In the genomic region with DNA sequence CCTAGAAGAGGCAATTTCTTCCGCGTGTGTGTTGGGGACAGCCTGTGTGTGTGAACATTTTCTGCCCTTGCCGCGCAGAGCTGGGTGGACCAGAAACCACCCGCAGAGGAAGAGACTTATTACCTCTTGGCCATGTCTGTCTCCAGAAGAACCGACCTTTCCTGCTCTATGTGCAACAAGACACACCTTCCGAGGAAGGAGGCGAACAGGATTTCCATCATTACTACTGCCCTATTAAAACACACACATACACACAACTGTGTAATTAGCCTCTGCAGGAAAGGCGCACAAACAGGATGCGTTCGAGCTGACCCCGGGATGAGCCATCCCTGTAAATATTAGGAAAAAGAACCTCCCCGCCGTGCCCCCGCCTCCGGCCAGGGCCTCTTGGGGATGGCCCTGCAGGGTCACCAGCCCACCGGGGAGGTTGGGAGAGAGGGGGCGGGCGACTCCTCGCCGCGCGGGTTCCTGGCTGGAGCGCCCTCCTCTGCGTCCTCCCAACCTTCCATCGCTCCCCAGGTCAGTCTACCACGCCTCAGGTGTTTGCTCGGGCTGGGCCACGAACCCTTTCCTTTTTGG, we compare ENCODE assay signal across 8 cellular contexts. TPM values are rescaled to one million over a fixed set of nuclear protein-coding genes. Genes with fewer than 3 reads are reported as not detected.
DNase-seq lines count a peak whose midpoint lies in the region; ATAC-seq and TF ChIP-seq lines count a peak whose summit lies in the region.

No MANE protein-coding gene starts in this region.

- H3K9me3 ChIP-seq in AG04450 (ENCODE audit: control insufficient read depth, insufficient read depth, low read length) (peaks cover 3% of the 10 kb centered on the region; the same call in 1 of the 2 replicates), IMR-90 (ENCODE audit: control insufficient read depth, insufficient read depth, low read length) (peaks cover 5% of the 10 kb centered on the region; the same call in 1 of the 2 replicates), mucosa of rectum (ENCODE audit: control insufficient read depth in 2 of 2, low read length in 2 of 2) (no peaks in the 10 kb centered on the region)

- H4K8ac ChIP-seq in IMR-90 (ENCODE audit: low read depth in 2 of 2, low read length in 2 of 2), result no peak overlapping the region

- no peaks in the 10 kb centered on the region for H4K20me1 ChIP-seq in IMR-90 (ENCODE audit: insufficient read depth, low read length)

- H3K9me1 ChIP-seq in IMR-90 (ENCODE audit: insufficient read depth, low read length), result no peaks in the 10 kb centered on the region

- peak overlapping the region; percentile 55 for H3K4me2 ChIP-seq in IMR-90 (ENCODE audit: low read depth, low read length)

- no peak overlapping the region for H2BK5ac ChIP-seq in IMR-90 (ENCODE audit: low read depth, low read length, poor library complexity, severe bottlenecking)

- peak overlapping the region; percentile 48 for H3K27ac Mint-ChIP-seq in dendritic cell treated with granulocyte-macrophage colony-stimulating factor and Interleukin-4, amounts not matched to agents 40 ng/mL and 50 ng/mL, for 4 days

- no peak for DNase-seq in AG04450 (ENCODE audit: low read depth, low spot score)
- DNase-seq in IMR-90, result no peak
- no peak for DNase-seq in mucosa of gallbladder (ENCODE audit: low spot score)

- H3K27ac ChIP-seq in AG04450 (ENCODE audit: low read depth, low read length), result no peak overlapping the region
- no peak overlapping the region for H3K27ac ChIP-seq in IMR-90 (ENCODE audit: insufficient read depth, low read length)
- H3K27ac ChIP-seq in mucosa of rectum (ENCODE audit: low read depth in 2 of 2, low read length in 2 of 2), result peak overlapping the region; percentile 42 to 52

- H2BK20ac ChIP-seq in IMR-90 (ENCODE audit: low read depth, low read length), result no peak overlapping the region

- peaks cover 23% of the 10 kb centered on the region for H3K27me3 Mint-ChIP-seq in dendritic cell treated with granulocyte-macrophage colony-stimulating factor and Interleukin-4, amounts not matched to agents 40 ng/mL and 50 ng/mL, for 4 days

- H3K9ac ChIP-seq in IMR-90 (ENCODE audit: low read depth, low read length) (no peak overlapping the region), mucosa of rectum (ENCODE audit: low read depth in 1 of 2, low read length in 2 of 2) (peak overlapping the region; percentile 41 to 76)

- intact Hi-C loops in IMR-90 (cut with micrococcal nuclease), result no loop called here
- intact Hi-C loops in dendritic cell treated with granulocyte-macrophage colony-stimulating factor and Interleukin-4, amounts not matched to agents 40 ng/mL and 50 ng/mL, for 4 days (cut with micrococcal nuclease), result no loop called here

- no peak overlapping the region; the same call in 1 of the 2 replicates for H3K23ac ChIP-seq in IMR-90 (ENCODE audit: low read depth, low read length)

- ATAC-seq in IMR-90 (ENCODE audit: low read depth) (no peak), HG02870 (IDR thresholded peaks at IDR 0.05; ENCODE audit: unreplicated experiment) (no peak), HG03457 (IDR thresholded peaks at IDR 0.05; ENCODE audit: unreplicated experiment) (no peak), HG03025 (IDR thresholded peaks at IDR 0.05; ENCODE audit: low FRiP score, unreplicated experiment) (no peak)

- no peak overlapping the region for H4K91ac ChIP-seq in IMR-90 (ENCODE audit: insufficient read depth, low read depth, low read length)

- BruUV-seq in IMR-90 (replicated peaks; lab: Mats Ljungman, UMichigan), result no TSS peak

- H3K4ac ChIP-seq in IMR-90 (ENCODE audit: low read depth, low read length), result no peak overlapping the region

- no peaks in the 10 kb centered on the region for H3K9me3 Mint-ChIP-seq in dendritic cell treated with granulocyte-macrophage colony-stimulating factor and Interleukin-4, amounts not matched to agents 40 ng/mL and 50 ng/mL, for 4 days

- no peak overlapping the region for H4K5ac ChIP-seq in IMR-90 (ENCODE audit: low read depth, low read length)

- no peaks in the 10 kb centered on the region; the same call in 1 of the 2 replicates for H3K4me1 ChIP-seq in IMR-90 (ENCODE audit: control insufficient read depth, insufficient read depth, low read length)
- peaks cover 7 to 19% of the 10 kb centered on the region in 2 donors for H3K4me1 ChIP-seq in mucosa of rectum (ENCODE audit: control insufficient read depth in 2 of 2, insufficient read depth in 2 of 2, low read length in 2 of 2)

- no peak overlapping the region for H2AK5ac ChIP-seq in IMR-90 (ENCODE audit: low read depth, low read length)

- peaks cover 13% of the 10 kb centered on the region for H3K4me1 Mint-ChIP-seq in dendritic cell treated with granulocyte-macrophage colony-stimulating factor and Interleukin-4, amounts not matched to agents 40 ng/mL and 50 ng/mL, for 4 days (ENCODE audit: low read depth)

- WGBS in IMR-90 (ENCODE audit: extremely low coverage in 2 of 2, insufficient read length in 1 of 2), 2 experiments, result 7% methylated on average over 3 of the region's 29 CpGs; no CpG with 5 or more reads in 1 of the 2 experiments

- no peak overlapping the region for H2AK9ac ChIP-seq in IMR-90 (replicated peaks; ENCODE audit: low read depth, low read length, poor library complexity)

- in situ Hi-C loops in IMR-90 (cut with MboI; ENCODE audit: low sequenced_read_pairs), result no loop called here

- no peak overlapping the region for H3K56ac ChIP-seq in IMR-90 (ENCODE audit: extremely low read depth, insufficient read depth, low read length)

- H2BK15ac ChIP-seq in IMR-90 (ENCODE audit: low read depth, low read length), result no peak overlapping the region

- no peaks in the 10 kb centered on the region for H3K79me1 ChIP-seq in IMR-90 (ENCODE audit: low read depth in 1 of 2, low read length in 2 of 2)

- H3K27me3 ChIP-seq in AG04450 (ENCODE audit: control insufficient read depth, insufficient read depth, low read length) (peaks cover 43% of the 10 kb centered on the region), IMR-90 (ENCODE audit: control insufficient read depth, insufficient read depth, low read length) (peaks cover 59% of the 10 kb centered on the region), mucosa of rectum (ENCODE audit: control insufficient read depth in 2 of 2, insufficient read depth in 2 of 2, low read length in 2 of 2) (peaks cover 10 to 12% of the 10 kb centered on the region in 2 donors)

- H3K4me3 ChIP-seq in AG04450 (ENCODE audit: low read depth, low read length) (peak overlapping the region; percentile 52), IMR-90 (ENCODE audit: insufficient read depth, low read depth, low read length) (peak overlapping the region; percentile 39), mucosa of rectum (ENCODE audit: low read length in 2 of 2) (peak overlapping the region; percentile 70 to 78)

- H2AFZ ChIP-seq in IMR-90 (replicated peaks; ENCODE audit: low read length, poor library complexity), result peak overlapping the region; percentile 91

- CTCF ChIA-PET in AG04450 (lab: Charles Lee) (no interaction called here), IMR-90 (lab: Yijun Ruan, JAX) (no interaction called here)

- no peak overlapping the region for H3K18ac ChIP-seq in IMR-90 (ENCODE audit: low read depth, low read length)

- no peak for TF ChIP-seq RAD21 in IMR-90 (IDR thresholded peaks at IDR 0.05; ENCODE audit: low read length)

- H3K4me3 Mint-ChIP-seq in dendritic cell treated with granulocyte-macrophage colony-stimulating factor and Interleukin-4, amounts not matched to agents 40 ng/mL and 50 ng/mL, for 4 days, result peak overlapping the region; percentile 86

- no peak overlapping the region for H2BK120ac ChIP-seq in IMR-90 (ENCODE audit: low read depth, low read length)

- TF ChIP-seq CTCF in AG04450 (IDR thresholded peaks at IDR 0.05; ENCODE audit: low read depth, low read length) (no peak), IMR-90 (conservative IDR thresholded peaks at IDR 0.05; ENCODE audit: low read depth, low read length) (no peak)

- no peaks in the 10 kb centered on the region for H3K36me3 Mint-ChIP-seq in dendritic cell treated with granulocyte-macrophage colony-stimulating factor and Interleukin-4, amounts not matched to agents 40 ng/mL and 50 ng/mL, for 4 days (ENCODE audit: low read depth)

- H3K36me3 ChIP-seq in IMR-90 (ENCODE audit: control insufficient read depth, insufficient read depth, low read length) (no peaks in the 10 kb centered on the region), mucosa of rectum (ENCODE audit: control insufficient read depth in 2 of 2, insufficient read depth in 2 of 2, low read length in 2 of 2) (no peaks in the 10 kb centered on the region)

- POLR2A ChIA-PET in AG04450 (lab: Yijun Ruan, JAX) (no interaction called here), IMR-90 (lab: Charles Lee; ENCODE audit: unreplicated experiment) (no interaction called here)

- dilution Hi-C loops in IMR-90 (cut with HindIII; ENCODE audit: low sequenced_read_pairs, unreplicated experiment), result no loop called here

- no peak for TF ChIP-seq POLR2A in IMR-90 (IDR thresholded peaks at IDR 0.05; ENCODE audit: low read depth, low read length)

- no peak overlapping the region for H3K14ac ChIP-seq in IMR-90 (replicated peaks; ENCODE audit: low read depth, low read length)

TF ChIP-seq in IMR-90, 13 proteins besides CTCF, POLR2A, EP300 and RAD21 (continues in another document):
- TF ChIP-seq, protein P1, sequence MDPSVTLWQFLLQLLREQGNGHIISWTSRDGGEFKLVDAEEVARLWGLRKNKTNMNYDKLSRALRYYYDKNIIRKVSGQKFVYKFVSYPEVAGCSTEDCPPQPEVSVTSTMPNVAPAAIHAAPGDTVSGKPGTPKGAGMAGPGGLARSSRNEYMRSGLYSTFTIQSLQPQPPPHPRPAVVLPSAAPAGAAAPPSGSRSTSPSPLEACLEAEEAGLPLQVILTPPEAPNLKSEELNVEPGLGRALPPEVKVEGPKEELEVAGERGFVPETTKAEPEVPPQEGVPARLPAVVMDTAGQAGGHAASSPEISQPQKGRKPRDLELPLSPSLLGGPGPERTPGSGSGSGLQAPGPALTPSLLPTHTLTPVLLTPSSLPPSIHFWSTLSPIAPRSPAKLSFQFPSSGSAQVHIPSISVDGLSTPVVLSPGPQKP (IDR thresholded peaks at IDR 0.05; ENCODE audit: borderline replicate concordance, low read depth, low read length), result no peak
- TF ChIP-seq MXI1 (IDR thresholded peaks at IDR 0.05; ENCODE audit: borderline replicate concordance, low read depth, low read length), result no peak
- no peak for TF ChIP-seq NFE2L2 (IDR thresholded peaks at IDR 0.05; ENCODE audit: low read depth, low read length)

RNA-seq across cellular contexts. Expression of a gene that starts 0.5 kb away (rescaled TPM):
- polyA plus RNA-seq in AG04450 (2011; rRNA removed) (1.0 and 1.6 TPM in 2 replicates), IMR-90 (2012; rRNA removed) (1.4 and 1.6 TPM in 2 replicates)
- polyA minus RNA-seq in AG04450 (2011; rRNA and poly(A)+ RNA removed), result 1.0 and 1.7 TPM in 2 replicates
- total RNA-seq in IMR-90 (2012; rRNA removed) (1.4 and 2.3 TPM in 2 replicates), mucosa of gallbladder (28.5 TPM)
- 1.0 and 1.6 TPM in 2 replicates for polyA plus RNA-seq in IMR-90 (2012; cell fraction: cytosol; rRNA removed)
- polyA plus RNA-seq in IMR-90 (2012; cell fraction: nucleus; rRNA removed; ENCODE audit: low replicate concordance), result 0.76 and 3.6 TPM in 2 replicates

RNA-seq across cellular contexts. Expression of a gene that starts 39.8 kb away (rescaled TPM):
- polyA plus RNA-seq in AG04450 (2011; rRNA removed), result 0.24 and 0.26 TPM in 2 replicates
- 0.32 and 0.39 TPM in 2 replicates for polyA minus RNA-seq in AG04450 (2011; rRNA and poly(A)+ RNA removed)
- under 0.01 TPM in 1 of 2 replicates, not detected in the other for total RNA-seq in IMR-90 (2012; rRNA removed)
- polyA plus RNA-seq in IMR-90 (2012; rRNA removed), result 0.03 and 0.13 TPM in 2 replicates
- polyA plus RNA-seq in IMR-90 (2012; cell fraction: cytosol; rRNA removed), result 0.04 and 0.21 TPM in 2 replicates
- 0.15 TPM in 1 of 2 replicates, not detected in the other for polyA plus RNA-seq in IMR-90 (2012; cell fraction: nucleus; rRNA removed; ENCODE audit: low replicate concordance)
- total RNA-seq in mucosa of gallbladder, result 97.8 TPM

Comparison
In these comparisons a context has a peak if more than half of its experiments do, and no peak if none do; other contexts are left out.
1. H3K27ac ChIP-seq: peak in mucosa of rectum (2 of 2); none in AG04450 (single experiment) and IMR-90 (single experiment).
2. RNA of a gene that starts 39.8 kb away (total RNA-seq): 97.8 TPM in mucosa of gallbladder (single experiment); under 0.01 TPM in IMR-90; every median in the first group is over 10 times any median in the second.
3. Peak in every context shown above with its lines, with median percentiles within 50 percentile points of each other: H3K4me3 ChIP-seq.